ENCODE assay signal across 8 cellular contexts in genomic region chr14:34081576-34082136, GRCh38.
DNase-seq lines count a peak whose midpoint lies in the region; TF ChIP-seq lines count a peak whose summit lies in the region.

No MANE protein-coding gene starts in this region.

- TF ChIP-seq CTCF in brain (conservative IDR thresholded peaks at IDR 0.05): no peak

- POLR2A ChIA-PET in activated CD4-positive, alpha-beta memory T cell treated with anti-CD3 and anti-CD28 coated beads, Interleukin-2, amount 10 ng/mL, durations not matched to agents 7 days and 5 days (lab: Charles Lee): no interaction called here

- H3K4me3 Mint-ChIP-seq in brain: peak overlapping the region in 2 of 5 experiments; percentile 2 to 6
- H3K4me3 Mint-ChIP-seq in activated CD4-positive, alpha-beta memory T cell treated with anti-CD3 and anti-CD28 coated beads, Interleukin-2, amount 10 ng/mL, durations not matched to agents 7 days and 5 days: no peak overlapping the region

- peaks cover 32% of the 10 kb centered on the region for H3K4me1 Mint-ChIP-seq in brain
- peaks cover 1% of the 10 kb centered on the region for H3K4me1 Mint-ChIP-seq in activated CD4-positive, alpha-beta memory T cell treated with anti-CD3 and anti-CD28 coated beads, Interleukin-2, amount 10 ng/mL, durations not matched to agents 7 days and 5 days

- CTCF ChIA-PET in activated CD4-positive, alpha-beta memory T cell treated with anti-CD3 and anti-CD28 coated beads, Interleukin-2, amount 10 ng/mL, durations not matched to agents 7 days and 5 days (lab: Charles Lee): interaction anchor here (1.2 kb wide), 1 partner anchor 21 kb away, joined by 4 read pairs; no protein-coding TSS in a partner anchor

- DNase-seq in DMS53 (lab: John Stamatoyannopoulos, UW) (peak; percentile 90), NCI-H1105 treated with DMSO at 0.1 percent for 48 hours (lab: John Stamatoyannopoulos, UW) (peak; percentile 77), lung microvascular endothelial cell (ENCODE audit: low read depth in 2 of 2) (peak; percentile 24 to 53), posterior vena cava (ENCODE audit: low spot score) (no peak), OCI-M2 (lab: John Stamatoyannopoulos, UW; ENCODE audit: unreplicated experiment) (no peak), HUDEP-2 (lab: John Stamatoyannopoulos, UW; ENCODE audit: unreplicated experiment in 76 of 76) (no peak)
- DNase-seq in activated CD4-positive, alpha-beta memory T cell treated with anti-CD3 and anti-CD28 coated beads, Interleukin-2, amount 10 ng/mL, durations not matched to agents 7 days and 5 days: no peak

- H3K27ac Mint-ChIP-seq in brain: peak overlapping the region; percentile 29 to 83 (median 70)
- no peak overlapping the region for H3K27ac Mint-ChIP-seq in activated CD4-positive, alpha-beta memory T cell treated with anti-CD3 and anti-CD28 coated beads, Interleukin-2, amount 10 ng/mL, durations not matched to agents 7 days and 5 days

- peaks cover 4% of the 10 kb centered on the region for H3K27me3 Mint-ChIP-seq in brain
- peaks cover 12% of the 10 kb centered on the region for H3K27me3 Mint-ChIP-seq in activated CD4-positive, alpha-beta memory T cell treated with anti-CD3 and anti-CD28 coated beads, Interleukin-2, amount 10 ng/mL, durations not matched to agents 7 days and 5 days

- H3K36me3 Mint-ChIP-seq in brain: no peaks in the 10 kb centered on the region
- no peaks in the 10 kb centered on the region for H3K36me3 Mint-ChIP-seq in activated CD4-positive, alpha-beta memory T cell treated with anti-CD3 and anti-CD28 coated beads, Interleukin-2, amount 10 ng/mL, durations not matched to agents 7 days and 5 days (ENCODE audit: low read depth)

- H3K9me3 Mint-ChIP-seq in brain: peaks cover 0 to 4% (median 2%) of the 10 kb centered on the region in 5 experiments
- no peaks in the 10 kb centered on the region for H3K9me3 Mint-ChIP-seq in activated CD4-positive, alpha-beta memory T cell treated with anti-CD3 and anti-CD28 coated beads, Interleukin-2, amount 10 ng/mL, durations not matched to agents 7 days and 5 days

- intact Hi-C loops in posterior vena cava (cut with DNase I): no loop called here

Comparison
In these comparisons a context has a peak if more than half of its experiments do, and no peak if none do; other contexts are left out.
1. DNase-seq: peak in DMS53 (single experiment), NCI-H1105 treated with DMSO at 0.1 percent for 48 hours (single experiment) and lung microvascular endothelial cell (2 of 2); none in posterior vena cava (single experiment), OCI-M2 (single experiment), activated CD4-positive, alpha-beta memory T cell treated with anti-CD3 and anti-CD28 coated beads, Interleukin-2, amount 10 ng/mL, durations not matched to agents 7 days and 5 days (single experiment) and HUDEP-2 (0 of 76).